ENCODE assay signal across 8 cellular contexts in the genomic region with DNA sequence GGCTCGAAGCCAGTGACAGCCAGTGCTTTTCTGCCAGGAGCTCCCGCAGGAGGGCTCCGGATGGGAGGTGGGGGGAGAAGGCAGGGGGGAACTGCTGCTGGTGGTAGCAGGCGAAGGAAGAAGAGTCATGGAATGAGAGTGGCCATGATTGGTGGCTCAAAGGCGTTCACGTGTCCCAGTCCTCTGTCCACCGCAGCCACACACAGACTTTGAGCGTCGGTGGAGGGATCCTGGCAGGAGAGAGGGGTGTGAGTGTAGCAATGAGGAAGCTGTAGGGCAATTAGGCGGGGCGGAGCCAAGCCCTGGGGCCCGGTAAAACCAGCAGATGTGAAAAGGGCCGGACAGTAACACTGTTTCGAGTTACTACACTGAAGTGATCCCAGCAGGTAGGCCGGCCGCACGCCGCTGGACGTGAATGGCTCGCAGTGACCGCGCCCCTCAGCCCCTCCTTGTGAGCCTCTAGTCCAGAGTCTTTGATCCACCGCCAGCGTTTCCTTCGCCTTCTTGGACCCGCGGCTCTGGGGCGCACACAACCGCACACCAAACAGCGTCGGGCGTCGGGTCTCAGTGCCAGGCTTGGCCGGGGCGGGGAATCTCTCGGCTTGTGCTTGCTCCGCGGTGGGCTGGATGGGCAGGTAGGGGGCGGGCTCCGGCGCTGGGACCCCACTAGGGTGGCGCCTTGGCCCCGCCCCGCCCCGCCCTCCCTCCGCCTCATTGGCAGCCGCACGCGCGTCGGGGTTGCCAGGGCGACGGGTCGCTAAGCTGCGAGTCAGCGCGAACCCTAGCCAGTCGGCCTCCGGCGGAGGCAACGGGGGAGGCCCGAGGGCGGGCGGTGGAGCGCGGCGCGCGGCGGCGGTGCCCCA. TPM values are rescaled to one million over a fixed set of nuclear protein-coding genes. Genes with fewer than 3 reads are reported as not detected.
A peak's percentile ranks its signal among the peaks of the same experiment; 100 is the strongest.
DNase-seq lines count a peak whose midpoint lies in the region; ATAC-seq, FAIRE-seq and TF ChIP-seq lines count a peak whose summit lies in the region.

A gene (plus strand): TSS at position 788 of the 863 bp plus-strand sequence. CDS start 250 bp downstream, outside the sequence.

- H3K27ac ChIP-seq in VCaP (peak within 1 kb of the TSS; percentile 40; the same call in 1 of the 2 replicates), trophoblast cell (ENCODE audit: low read depth, low read length) (no peak within 1 kb of the TSS)

- H4K91ac ChIP-seq in trophoblast cell (ENCODE audit: low read depth, low read length) = no peak within 1 kb of the TSS

- no peak for TF ChIP-seq POLR2A in GM12892 (IDR thresholded peaks at IDR 0.05; ENCODE audit: low read depth, low read length)

- no peak within 1 kb of the TSS for H3K23ac ChIP-seq in trophoblast cell (ENCODE audit: low read length)

- H3K79me1 ChIP-seq in trophoblast cell (ENCODE audit: low read length) = peaks cover 12% of the 10 kb centered on the region

- no peaks in the 10 kb centered on the region for H3K9me3 ChIP-seq in trophoblast cell (ENCODE audit: insufficient read depth, low read depth, low read length)

- H2BK120ac ChIP-seq in trophoblast cell (ENCODE audit: insufficient read depth, low read length, poor library complexity) = no peak within 1 kb of the TSS

- peaks cover 5% of the 10 kb centered on the region for H3K79me2 ChIP-seq in trophoblast cell (ENCODE audit: control insufficient read depth, insufficient read depth, low read length, poor library complexity)

- peak within 1 kb of the TSS; percentile 23 for H4K8ac ChIP-seq in trophoblast cell (ENCODE audit: low read depth, low read length)

- H4K12ac ChIP-seq in trophoblast cell (ENCODE audit: low read depth, low read length) = peak within 1 kb of the TSS; percentile 20

- H3K4me1 ChIP-seq in trophoblast cell (ENCODE audit: control insufficient read depth in 1 of 2, insufficient read depth in 2 of 2, low read length in 2 of 2) = peaks cover 31 to 35% of the 10 kb centered on the region in 2 experiments

- TF ChIP-seq CTCF in VCaP (conservative IDR thresholded peaks at IDR 0.05) = no peak
- no peak for TF ChIP-seq CTCF in epithelial cell of proximal tubule (conservative IDR thresholded peaks at IDR 0.05; ENCODE audit: low read depth, low read length)

- H2AK5ac ChIP-seq in trophoblast cell (ENCODE audit: low read length) = no peak within 1 kb of the TSS

- ATAC-seq in HG03159 (IDR thresholded peaks at IDR 0.05; ENCODE audit: unreplicated experiment) = no peak
- ATAC-seq in GM19351 (IDR thresholded peaks at IDR 0.05; ENCODE audit: unreplicated experiment) = no peak

- no peak for FAIRE-seq in GM12892 (lab: Jason Lieb, UNC)

- H3K18ac ChIP-seq in trophoblast cell (ENCODE audit: low read length) = no peak within 1 kb of the TSS

- no peak within 1 kb of the TSS for H2BK12ac ChIP-seq in trophoblast cell (ENCODE audit: low read length)

- H3K4me2 ChIP-seq in trophoblast cell (ENCODE audit: low read length) = peak within 1 kb of the TSS; percentile 75

- no peak within 1 kb of the TSS for H2BK5ac ChIP-seq in trophoblast cell (ENCODE audit: low read depth, low read length, poor library complexity)

- no peaks in the 10 kb centered on the region for H3K36me3 ChIP-seq in trophoblast cell (ENCODE audit: control insufficient read depth in 1 of 2, insufficient read depth in 2 of 2, low read length in 2 of 2)

- no CpG with 5 or more reads among the region's 71 CpGs for WGBS in trophoblast cell (ENCODE audit: extremely low coverage, insufficient coverage, insufficient read length)

- H3K4me3 ChIP-seq in epithelial cell of proximal tubule (ENCODE audit: low read depth, low read length) (peak within 1 kb of the TSS; percentile 27), trophoblast cell (ENCODE audit: low read depth, low read length) (peak within 1 kb of the TSS; percentile 47)

- H3K14ac ChIP-seq in trophoblast cell (ENCODE audit: low read length) = peak within 1 kb of the TSS; percentile 26

- no peak within 1 kb of the TSS for H3K9ac ChIP-seq in trophoblast cell (ENCODE audit: low read length)

- no peak within 1 kb of the TSS for H3K4ac ChIP-seq in trophoblast cell (ENCODE audit: low read depth, low read length)

- DNase-seq in D341Med (ENCODE audit: low spot score) (peak; percentile 91), Kasumi-1 (lab: John Stamatoyannopoulos, UW) (peak; percentile 6 to 15), epithelial cell of proximal tubule (ENCODE audit: low read depth) (no peak), trophoblast cell (peak; percentile 30 to 44), GM12892 (ENCODE audit: insufficient read length) (no peak)

- H3K27me3 ChIP-seq in trophoblast cell (ENCODE audit: insufficient read depth, low read length) = peaks cover 24% of the 10 kb centered on the region

- peak within 1 kb of the TSS; percentile 74 for H2AFZ ChIP-seq in trophoblast cell (ENCODE audit: insufficient read depth, low read length, poor library complexity)

RNA-seq across cellular contexts. Expression of the gene that starts here (rescaled TPM):
- total RNA-seq in epithelial cell of proximal tubule = 0.36 TPM in 1 of 2 replicates, not detected in the other
- polyA plus RNA-seq in trophoblast cell (2013) = 0.46 and 0.48 TPM in 2 replicates
- polyA plus RNA-seq in GM12892 (2012; ENCODE audit: missing spikeins) = not detected

Comparison
In these comparisons a context has a peak if more than half of its experiments do, and no peak if none do; other contexts are left out.
1. DNase-seq: peak in D341Med (single experiment), Kasumi-1 (2 of 2) and trophoblast cell (2 of 2); none in epithelial cell of proximal tubule (single experiment) and GM12892 (single experiment).